Comparison of ENCODE assay signal across 8 cellular contexts in genomic region chr16:2156025-2156848, GRCh38.
A peak's percentile ranks its signal among the peaks of the same experiment; 100 is the strongest.
DNase-seq lines count a peak whose midpoint lies in the region; ATAC-seq and TF ChIP-seq lines count a peak whose summit lies in the region.

No MANE protein-coding gene starts in this region.

- peak overlapping the region; percentile 95 for H3K27ac Mint-ChIP-seq in dendritic cell treated with granulocyte-macrophage colony-stimulating factor and Interleukin-4, amounts not matched to agents 40 ng/mL and 50 ng/mL, for 4 days

- TF ChIP-seq POLR2A in GM18505 (IDR thresholded peaks at IDR 0.05; ENCODE audit: borderline replicate concordance, extremely low read depth, insufficient read depth, insufficient read length): no peak

- no peak for ATAC-seq in GM18505 (IDR thresholded peaks at IDR 0.05; ENCODE audit: unreplicated experiment)

- peak overlapping the region; percentile 83 to 87 for H3K4me3 ChIP-seq in mucosa of rectum (ENCODE audit: low read length in 2 of 2)

- H3K27me3 Mint-ChIP-seq in dendritic cell treated with granulocyte-macrophage colony-stimulating factor and Interleukin-4, amounts not matched to agents 40 ng/mL and 50 ng/mL, for 4 days: peaks cover 10% of the 10 kb centered on the region

- DNase-seq in NOMO-1 treated with DMSO at 0.1 percent for 48 hours (lab: John Stamatoyannopoulos, UW; ENCODE audit: unreplicated experiment) (peak; percentile 32), NOMO-1 treated with dmso at 0.1 percent for 144 hours (lab: John Stamatoyannopoulos, UW; ENCODE audit: unreplicated experiment) (no peak), RPMI8226 (peak; percentile 33), NCI-H187 treated with DMSO at 0.1 percent for 48 hours (lab: John Stamatoyannopoulos, UW) (no peak), NCI-H748 treated with DMSO at 0.1 percent for 48 hours (lab: John Stamatoyannopoulos, UW) (no peak)

- peak overlapping the region; percentile 79 to 80 for H3K9ac ChIP-seq in mucosa of rectum (ENCODE audit: low read depth in 1 of 2, low read length in 2 of 2)

- H3K36me3 Mint-ChIP-seq in dendritic cell treated with granulocyte-macrophage colony-stimulating factor and Interleukin-4, amounts not matched to agents 40 ng/mL and 50 ng/mL, for 4 days (ENCODE audit: low read depth): peaks cover 71% of the 10 kb centered on the region

- no peaks in the 10 kb centered on the region for H3K9me3 Mint-ChIP-seq in dendritic cell treated with granulocyte-macrophage colony-stimulating factor and Interleukin-4, amounts not matched to agents 40 ng/mL and 50 ng/mL, for 4 days

- H3K9me3 ChIP-seq in mucosa of rectum (ENCODE audit: control insufficient read depth in 2 of 2, low read length in 2 of 2): no peaks in the 10 kb centered on the region

- peak overlapping the region; percentile 67 to 80 for H3K27ac ChIP-seq in mucosa of rectum (ENCODE audit: low read depth in 2 of 2, low read length in 2 of 2)

- H3K36me3 ChIP-seq in mucosa of rectum (ENCODE audit: control insufficient read depth in 2 of 2, insufficient read depth in 2 of 2, low read length in 2 of 2): peaks cover 3 to 8% of the 10 kb centered on the region in 2 donors

- intact Hi-C loops in dendritic cell treated with granulocyte-macrophage colony-stimulating factor and Interleukin-4, amounts not matched to agents 40 ng/mL and 50 ng/mL, for 4 days (cut with micrococcal nuclease): no loop called here

- H3K4me1 Mint-ChIP-seq in dendritic cell treated with granulocyte-macrophage colony-stimulating factor and Interleukin-4, amounts not matched to agents 40 ng/mL and 50 ng/mL, for 4 days (ENCODE audit: low read depth): peaks cover 71% of the 10 kb centered on the region

- H3K27me3 ChIP-seq in mucosa of rectum (ENCODE audit: control insufficient read depth in 2 of 2, insufficient read depth in 2 of 2, low read length in 2 of 2): no peaks in the 10 kb centered on the region

- H3K4me3 Mint-ChIP-seq in dendritic cell treated with granulocyte-macrophage colony-stimulating factor and Interleukin-4, amounts not matched to agents 40 ng/mL and 50 ng/mL, for 4 days: peak overlapping the region; percentile 99

- H3K4me1 ChIP-seq in mucosa of rectum (ENCODE audit: control insufficient read depth in 2 of 2, insufficient read depth in 2 of 2, low read length in 2 of 2): peaks cover 74 to 85% of the 10 kb centered on the region in 2 donors

Comparison
In these comparisons a context has a peak if more than half of its experiments do, and no peak if none do; other contexts are left out.
1. DNase-seq: peak in NOMO-1 treated with DMSO at 0.1 percent for 48 hours (single experiment) and RPMI8226 (single experiment); none in NOMO-1 treated with dmso at 0.1 percent for 144 hours (single experiment), NCI-H187 treated with DMSO at 0.1 percent for 48 hours (single experiment) and NCI-H748 treated with DMSO at 0.1 percent for 48 hours (single experiment).